ENCODE assay signal across 8 cellular contexts in genomic region chr5:132867046-132867451, GRCh38. TPM values are rescaled to one million over a fixed set of nuclear protein-coding genes. Genes with fewer than 3 reads are reported as not detected.
DNase-seq lines count a peak whose midpoint lies in the region; ATAC-seq, FAIRE-seq and TF ChIP-seq lines count a peak whose summit lies in the region.

No MANE protein-coding gene starts in this region.

- H2AFZ ChIP-seq in keratinocyte (ENCODE audit: control insufficient read depth, low read length), result peak overlapping the region; percentile 89

- peak overlapping the region; percentile 96 for H3K9ac ChIP-seq in keratinocyte (ENCODE audit: control insufficient read depth, extremely low read depth, insufficient read depth, low read length)

- CTCF ChIA-PET in HEK293 (lab: Yijun Ruan, JAX), result interaction anchor here (0.7 to 2.0 kb wide), 3 partner anchors 10 to 121 kb away, joined by 3 to 11 read pairs (median 4); no protein-coding TSS in a partner anchor
- CTCF ChIA-PET in activated CD8-positive, alpha-beta T cell treated with anti-CD3 and anti-CD28 coated beads, Interleukin-2, amount 10 ng/mL, durations not matched to agents 7 days and 5 days (lab: Charles Lee), result interaction anchor here (1.1 to 4.8 kb wide), 5 partner anchors 16 to 340 kb away, joined by 3 to 20 read pairs (median 3); no protein-coding TSS in a partner anchor

- H3K9me3 ChIP-seq in HEK293 (ENCODE audit: control insufficient read depth, insufficient read depth, low read depth, low read length) (no peaks in the 10 kb centered on the region), keratinocyte (ENCODE audit: control insufficient read depth, low read depth, low read length) (no peaks in the 10 kb centered on the region), thoracic aorta (no peaks in the 10 kb centered on the region)

- TF ChIP-seq CTCF in HEK293 (tag by site-specific recombination; IDR thresholded peaks at IDR 0.05) (peak; percentile 16; the same call in 1 of the 2 replicates), keratinocyte (optimal IDR thresholded peaks at IDR 0.05 in 1 of 3, IDR thresholded peaks at IDR 0.05 in 1 of 3, conservative IDR thresholded peaks at IDR 0.05 in 1 of 3; ENCODE audit: extremely low read depth in 1 of 3, insufficient read depth in 2 of 3, low read length in 3 of 3) (no peak), thoracic aorta (IDR thresholded peaks at IDR 0.05) (no peak)

- H3K36me3 ChIP-seq in HEK293 (ENCODE audit: control insufficient read depth in 2 of 2, insufficient read depth in 1 of 2, low read length in 2 of 2) (peaks cover 13 to 42% of the 10 kb centered on the region in 2 experiments; a peak in 2 of 3 replicates), keratinocyte (ENCODE audit: control insufficient read depth in 2 of 2, extremely low read depth in 1 of 2, insufficient read depth in 2 of 2, low read length in 2 of 2) (peaks cover 3 to 18% of the 10 kb centered on the region in 2 experiments), thoracic aorta (peaks cover 25% of the 10 kb centered on the region)

- H4K20me1 ChIP-seq in keratinocyte (ENCODE audit: control insufficient read depth, extremely low read depth, insufficient read depth, low read length), result peaks cover 2% of the 10 kb centered on the region

- peak overlapping the region; percentile 97 for H3K4me2 ChIP-seq in keratinocyte (ENCODE audit: control insufficient read depth, extremely low read depth, insufficient read depth, low read depth, low read length)

- H3K4me3 ChIP-seq in HEK293 (ENCODE audit: low read depth, low read length) (peak overlapping the region; percentile 96), keratinocyte (ENCODE audit: control insufficient read depth in 2 of 3, extremely low read depth in 1 of 3, insufficient read depth in 2 of 3, low read depth in 1 of 3, low read length in 3 of 3) (peak overlapping the region; percentile 69 to 99 (median 98)), thoracic aorta (peak overlapping the region; percentile 82)

- no peak for ATAC-seq in activated CD8-positive, alpha-beta T cell treated with anti-CD3 and anti-CD28 coated beads, Interleukin-2, amount 10 ng/mL, durations not matched to agents 7 days and 5 days
- ATAC-seq in thoracic aorta (ENCODE audit: insufficient number of reproducible peaks, low FRiP score, low read depth) (no peak), GM19467 (IDR thresholded peaks at IDR 0.05; ENCODE audit: unreplicated experiment) (no peak)

- peak overlapping the region; percentile 99 for H3K27ac Mint-ChIP-seq in activated CD8-positive, alpha-beta T cell treated with anti-CD3 and anti-CD28 coated beads, Interleukin-2, amount 10 ng/mL, durations not matched to agents 7 days and 5 days

- no peaks in the 10 kb centered on the region for H3K27me3 ChIP-seq in keratinocyte (ENCODE audit: control insufficient read depth, extremely low read depth, insufficient read depth, low read length)
- H3K27me3 ChIP-seq in thoracic aorta (replicated peaks; ENCODE audit: insufficient read depth), result no peaks in the 10 kb centered on the region

- dilution Hi-C loops in keratinocyte (cut with MboI; ENCODE audit: extremely low pct_ligation_motif_present, low sequenced_read_pairs), result no loop called here

- H3K36me3 Mint-ChIP-seq in activated CD8-positive, alpha-beta T cell treated with anti-CD3 and anti-CD28 coated beads, Interleukin-2, amount 10 ng/mL, durations not matched to agents 7 days and 5 days (ENCODE audit: low read depth), result peaks cover 39% of the 10 kb centered on the region

- peak overlapping the region; percentile 42 for H3K27ac ChIP-seq in HEK293 (ENCODE audit: extremely low read depth, low read depth, low read length)
- H3K27ac ChIP-seq in keratinocyte (ENCODE audit: control insufficient read depth, insufficient read depth, low read length), result peak overlapping the region; percentile 91
- H3K27ac ChIP-seq in thoracic aorta, result peak overlapping the region; percentile 83 to 90

- POLR2A ChIA-PET in HEK293 (lab: Yijun Ruan, JAX), result interaction anchor here (0.7 to 2.2 kb wide), 7 partner anchors 11 to 164 kb away, joined by 3 to 12 read pairs (median 8); partner anchors contain the start of gene KIF3A
- POLR2A ChIA-PET in activated CD8-positive, alpha-beta T cell treated with anti-CD3 and anti-CD28 coated beads, Interleukin-2, amount 10 ng/mL, durations not matched to agents 7 days and 5 days (lab: Charles Lee), result interaction anchor here (0.7 to 2.0 kb wide), 10 partner anchors 13 to 389 kb away, joined by 3 to 12 read pairs (median 3); partner anchors contain the start of genes AFF4 and HSPA4

- no peaks in the 10 kb centered on the region for H3K9me1 ChIP-seq in keratinocyte (ENCODE audit: control insufficient read depth, extremely low read depth, insufficient read depth, low read length)

- H3K4me1 Mint-ChIP-seq in activated CD8-positive, alpha-beta T cell treated with anti-CD3 and anti-CD28 coated beads, Interleukin-2, amount 10 ng/mL, durations not matched to agents 7 days and 5 days (ENCODE audit: low read depth), result peaks cover 23% of the 10 kb centered on the region

- H3K4me1 ChIP-seq in HEK293 (ENCODE audit: control insufficient read depth, insufficient read depth, low read length) (peaks cover 6% of the 10 kb centered on the region; the same call in 1 of the 2 replicates), keratinocyte (ENCODE audit: control insufficient read depth, extremely low read depth, insufficient read depth, low read length) (peaks cover 14% of the 10 kb centered on the region), thoracic aorta (ENCODE audit: control insufficient read depth in 1 of 2, low read depth in 2 of 2) (peaks cover 7 to 16% of the 10 kb centered on the region in 2 donors)

- peaks cover 17% of the 10 kb centered on the region for H3K79me2 ChIP-seq in keratinocyte (ENCODE audit: control insufficient read depth, insufficient read depth, low read length)

- FAIRE-seq in keratinocyte (lab: Jason Lieb, UNC), result no peak

- H3K4me3 Mint-ChIP-seq in activated CD8-positive, alpha-beta T cell treated with anti-CD3 and anti-CD28 coated beads, Interleukin-2, amount 10 ng/mL, durations not matched to agents 7 days and 5 days, result peak overlapping the region; percentile 98

- H3K9me3 Mint-ChIP-seq in activated CD8-positive, alpha-beta T cell treated with anti-CD3 and anti-CD28 coated beads, Interleukin-2, amount 10 ng/mL, durations not matched to agents 7 days and 5 days (ENCODE audit: insufficient read depth), result no peaks in the 10 kb centered on the region

- DNase-seq in CD1c-positive myeloid dendritic cell (ENCODE audit: extremely low spot score) (peak; percentile 13), keratinocyte (ENCODE audit: low read depth, low spot score) (no peak), thoracic aorta (ENCODE audit: low spot score) (no peak), NCI-H345 (lab: John Stamatoyannopoulos, UW) (no peak), epidermal melanocyte (ENCODE audit: insufficient read length, low spot score) (no peak)
- no peak for DNase-seq in activated CD8-positive, alpha-beta T cell treated with anti-CD3 and anti-CD28 coated beads, Interleukin-2, amount 10 ng/mL, durations not matched to agents 7 days and 5 days

- H3K27me3 Mint-ChIP-seq in activated CD8-positive, alpha-beta T cell treated with anti-CD3 and anti-CD28 coated beads, Interleukin-2, amount 10 ng/mL, durations not matched to agents 7 days and 5 days (ENCODE audit: low read depth), result peaks cover 3% of the 10 kb centered on the region

RNA-seq across cellular contexts. Expression of gene UQCRQ, which starts 0.6 kb away (rescaled TPM):
- total RNA-seq in activated CD8-positive, alpha-beta T cell treated with anti-CD3 and anti-CD28 coated beads, Interleukin-2, amount 10 ng/mL, durations not matched to agents 7 days and 5 days, result 100 to 1,000 TPM; 381 to 396 TPM
- 199 to 488 TPM (median 398 TPM) in 3 replicates for polyA plus RNA-seq in keratinocyte
- 160 TPM for polyA plus RNA-seq in keratinocyte (2011; ENCODE audit: low read depth)
- polyA plus RNA-seq in keratinocyte (2011; cell fraction: cytosol; rRNA removed), result 338 and 377 TPM in 2 replicates
- 92.6 and 102 TPM in 2 replicates for polyA plus RNA-seq in keratinocyte (2011; cell fraction: nucleus; rRNA removed)
- polyA plus RNA-seq in keratinocyte (2012; ENCODE audit: low replicate concordance), result 362 and 397 TPM in 2 replicates
- 27.6 to 61.1 TPM (median 30.8 TPM) in 3 replicates for polyA minus RNA-seq in keratinocyte
- 134 TPM for polyA minus RNA-seq in keratinocyte (2011; cell fraction: cytosol; rRNA and poly(A)+ RNA removed)
- polyA minus RNA-seq in keratinocyte (2011; cell fraction: nucleus; rRNA and poly(A)+ RNA removed), result 11.7 and 12.6 TPM in 2 replicates
- total RNA-seq in thoracic aorta, result 10 to 100 TPM; 49.5 to 59.3 TPM

RNA-seq across cellular contexts. Expression of gene GDF9, which starts 0.8 kb away (rescaled TPM):
- under 1 TPM; 0.52 to 0.92 TPM for total RNA-seq in activated CD8-positive, alpha-beta T cell treated with anti-CD3 and anti-CD28 coated beads, Interleukin-2, amount 10 ng/mL, durations not matched to agents 7 days and 5 days
- polyA plus RNA-seq in keratinocyte, result 0.11 to 0.54 TPM (median 0.21 TPM) in 3 replicates
- 0.21 TPM for polyA plus RNA-seq in keratinocyte (2011; ENCODE audit: low read depth)
- 0.04 and 0.10 TPM in 2 replicates for polyA plus RNA-seq in keratinocyte (2011; cell fraction: cytosol; rRNA removed)
- 0.96 and 1.2 TPM in 2 replicates for polyA plus RNA-seq in keratinocyte (2011; cell fraction: nucleus; rRNA removed)
- 0.10 and 0.32 TPM in 2 replicates for polyA plus RNA-seq in keratinocyte (2012; ENCODE audit: low replicate concordance)
- not detected in 3 replicates for polyA minus RNA-seq in keratinocyte
- not detected for polyA minus RNA-seq in keratinocyte (2011; cell fraction: cytosol; rRNA and poly(A)+ RNA removed)
- polyA minus RNA-seq in keratinocyte (2011; cell fraction: nucleus; rRNA and poly(A)+ RNA removed), result 0.74 and 2.7 TPM in 2 replicates
- not detected for total RNA-seq in thoracic aorta

RNA-seq across cellular contexts. Expression of gene LEAP2, which starts 6.4 kb away (rescaled TPM):
- 1 to 10 TPM; 3.4 to 3.7 TPM for total RNA-seq in activated CD8-positive, alpha-beta T cell treated with anti-CD3 and anti-CD28 coated beads, Interleukin-2, amount 10 ng/mL, durations not matched to agents 7 days and 5 days
- polyA plus RNA-seq in keratinocyte, result 0.28 to 1.2 TPM (median 0.50 TPM) in 3 replicates
- 0.50 TPM for polyA plus RNA-seq in keratinocyte (2011; ENCODE audit: low read depth)
- 0.05 TPM in 1 of 2 replicates, not detected in the other for polyA plus RNA-seq in keratinocyte (2011; cell fraction: cytosol; rRNA removed)
- polyA plus RNA-seq in keratinocyte (2011; cell fraction: nucleus; rRNA removed), result 2.3 and 2.4 TPM in 2 replicates
- 0.26 and 1.5 TPM in 2 replicates for polyA plus RNA-seq in keratinocyte (2012; ENCODE audit: low replicate concordance)
- polyA minus RNA-seq in keratinocyte, result 0.30 to 0.74 TPM in 2 of 3 replicates, not detected in the other
- polyA minus RNA-seq in keratinocyte (2011; cell fraction: cytosol; rRNA and poly(A)+ RNA removed), result not detected
- 0.21 TPM in 1 of 2 replicates, not detected in the other for polyA minus RNA-seq in keratinocyte (2011; cell fraction: nucleus; rRNA and poly(A)+ RNA removed)
- under 1 TPM in 1 of 2 donors, not detected in 1; 0.49 TPM for total RNA-seq in thoracic aorta

RNA-seq across cellular contexts. Expression of gene SHROOM1, which starts 36.6 kb away (rescaled TPM):
- 1 to 10 TPM; 2.9 to 3.3 TPM for total RNA-seq in activated CD8-positive, alpha-beta T cell treated with anti-CD3 and anti-CD28 coated beads, Interleukin-2, amount 10 ng/mL, durations not matched to agents 7 days and 5 days
- 0.25 to 0.73 TPM (median 0.58 TPM) in 3 replicates for polyA plus RNA-seq in keratinocyte
- not detected for polyA plus RNA-seq in keratinocyte (2011; ENCODE audit: low read depth)
- polyA plus RNA-seq in keratinocyte (2011; cell fraction: cytosol; rRNA removed), result 0.15 and 0.68 TPM in 2 replicates
- 1.4 and 4.0 TPM in 2 replicates for polyA plus RNA-seq in keratinocyte (2011; cell fraction: nucleus; rRNA removed)
- 0.13 and 1.5 TPM in 2 replicates for polyA plus RNA-seq in keratinocyte (2012; ENCODE audit: low replicate concordance)
- polyA minus RNA-seq in keratinocyte, result 0.06 to 1.0 TPM (median 0.46 TPM) in 3 replicates
- polyA minus RNA-seq in keratinocyte (2011; cell fraction: cytosol; rRNA and poly(A)+ RNA removed), result not detected
- 0.31 and 1.2 TPM in 2 replicates for polyA minus RNA-seq in keratinocyte (2011; cell fraction: nucleus; rRNA and poly(A)+ RNA removed)
- 10 to 100 TPM; 13.1 to 15.4 TPM for total RNA-seq in thoracic aorta

RNA-seq across cellular contexts. Expression of gene SOWAHA, which starts 53.9 kb away (rescaled TPM):
- total RNA-seq in activated CD8-positive, alpha-beta T cell treated with anti-CD3 and anti-CD28 coated beads, Interleukin-2, amount 10 ng/mL, durations not matched to agents 7 days and 5 days, result not detected
- polyA plus RNA-seq in keratinocyte, result not detected in 3 replicates
- polyA plus RNA-seq in keratinocyte (2011; ENCODE audit: low read depth), result 0.11 TPM
- polyA plus RNA-seq in keratinocyte (2011; cell fraction: cytosol; rRNA removed), result not detected in 2 replicates
- not detected in 2 replicates for polyA plus RNA-seq in keratinocyte (2011; cell fraction: nucleus; rRNA removed)
- polyA plus RNA-seq in keratinocyte (2012; ENCODE audit: low replicate concordance), result not detected in 2 replicates
- not detected in 3 replicates for polyA minus RNA-seq in keratinocyte
- polyA minus RNA-seq in keratinocyte (2011; cell fraction: cytosol; rRNA and poly(A)+ RNA removed), result not detected
- not detected in 2 replicates for polyA minus RNA-seq in keratinocyte (2011; cell fraction: nucleus; rRNA and poly(A)+ RNA removed)
- under 1 TPM; 0.63 to 0.68 TPM for total RNA-seq in thoracic aorta

Comparison
In these comparisons a context has a peak if more than half of its experiments do, and no peak if none do; other contexts are left out.
1. RNA of gene UQCRQ, which starts 0.6 kb away (total RNA-seq): 381 to 396 TPM in activated CD8-positive, alpha-beta T cell treated with anti-CD3 and anti-CD28 coated beads, Interleukin-2, amount 10 ng/mL, durations not matched to agents 7 days and 5 days; 49.5 to 59.3 TPM in thoracic aorta; every median in the first group is over 4 times any median in the second.
2. Peak in every context shown above with its lines, with median percentiles within 50 percentile points of each other: H3K27ac ChIP-seq and H3K4me3 ChIP-seq.